ENCODE assay signal across 1 cellular context in genomic region chr11:95734009-95734572, GRCh38.
TF ChIP-seq lines count a peak whose summit lies in the region.

No MANE protein-coding gene starts in this region.

TF ChIP-seq in K562, 482 proteins besides CTCF, POLR2A, EP300 and RAD21 (continued from another document and continues in another):
- TF ChIP-seq RREB1 (CRISPR knock-in tag; IDR thresholded peaks at IDR 0.05): no peak
- no peak for TF ChIP-seq WHSC1 (IDR thresholded peaks at IDR 0.05; ENCODE audit: low read length)
- no peak for TF ChIP-seq CHD1 (IDR thresholded peaks at IDR 0.05; ENCODE audit: low read length)
- TF ChIP-seq GTF2E2 (tag; IDR thresholded peaks at IDR 0.05): no peak
- no peak for TF ChIP-seq CBX8 (IDR thresholded peaks at IDR 0.05; ENCODE audit: borderline replicate concordance, extremely low read depth, low read depth, low read length, poor library complexity, severe bottlenecking)
- TF ChIP-seq XRCC3 (IDR thresholded peaks at IDR 0.05): no peak
- TF ChIP-seq ZNF277 (CRISPR knock-in tag; IDR thresholded peaks at IDR 0.05; ENCODE audit: borderline replicate concordance): no peak
- peak in 1 of 2 experiments; percentile 60 for TF ChIP-seq AFF1 (IDR thresholded peaks at IDR 0.05; ENCODE audit: low read depth in 1 of 2, partially characterized antibody in 2 of 2)
- TF ChIP-seq ETV5 (CRISPR knock-in tag; IDR thresholded peaks at IDR 0.05; ENCODE audit: low read depth): peak; percentile 50; the same call in 1 of the 2 replicates
- TF ChIP-seq MECOM (CRISPR knock-in tag; IDR thresholded peaks at IDR 0.05): no peak
- TF ChIP-seq ID3 (CRISPR knock-in tag; IDR thresholded peaks at IDR 0.05): no peak
- TF ChIP-seq ID3 (tag; IDR thresholded peaks at IDR 0.05): no peak
- TF ChIP-seq NR3C1 (CRISPR knock-in tag; IDR thresholded peaks at IDR 0.05): no peak
- no peak for TF ChIP-seq RB1 (IDR thresholded peaks at IDR 0.05; ENCODE audit: low read depth)
- no peak for TF ChIP-seq ARID4B (CRISPR knock-in tag; IDR thresholded peaks at IDR 0.05)
- no peak for TF ChIP-seq ZBTB40 (IDR thresholded peaks at IDR 0.05)
- TF ChIP-seq ZBTB40 (CRISPR knock-in tag; IDR thresholded peaks at IDR 0.05): no peak
- no peak for TF ChIP-seq YBX1 (IDR thresholded peaks at IDR 0.05)
- peak; percentile 64 to 80; a peak in 3 of 4 replicates for TF ChIP-seq KDM1A (IDR thresholded peaks at IDR 0.05)
- no peak for TF ChIP-seq TFAM (CRISPR knock-in tag; conservative IDR thresholded peaks at IDR 0.05)
- TF ChIP-seq ZNF77 (CRISPR knock-in tag; IDR thresholded peaks at IDR 0.05): no peak
- TF ChIP-seq TCF7 (IDR thresholded peaks at IDR 0.05; ENCODE audit: borderline replicate concordance): peak; percentile 58; the same call in 1 of the 2 replicates
- TF ChIP-seq TFAP4 (CRISPR knock-in tag; IDR thresholded peaks at IDR 0.05; ENCODE audit: borderline replicate concordance): no peak
- no peak for TF ChIP-seq BDP1 (IDR thresholded peaks at IDR 0.05; ENCODE audit: insufficient read depth, insufficient read length)
- peak in 1 of 2 experiments; percentile 72; a peak in 2 of 4 replicates for TF ChIP-seq RCOR1 (IDR thresholded peaks at IDR 0.05; ENCODE audit: borderline replicate concordance in 1 of 2, low read depth in 2 of 2, low read length in 2 of 2)
